ENCODE assay signal across 8 cellular contexts in genomic region chr10:102450124-102450373, GRCh38. TPM values are rescaled to one million over a fixed set of nuclear protein-coding genes. Genes with fewer than 3 reads are reported as not detected.
DNase-seq lines count a peak whose midpoint lies in the region; ATAC-seq and TF ChIP-seq lines count a peak whose summit lies in the region.

No MANE protein-coding gene starts in this region.

- H4K20me1 ChIP-seq in Loucy (ENCODE audit: insufficient read depth, low read length, poor library complexity, severe bottlenecking) (peaks cover 12% of the 10 kb centered on the region), osteoblast (ENCODE audit: insufficient read depth, low read length) (no peaks in the 10 kb centered on the region)

- in situ Hi-C loops in G401 (cut with HindIII; ENCODE audit: low sequenced_read_pairs), result no loop called here

- H3K4me1 Mint-ChIP-seq in effector memory CD8-positive, alpha-beta T cell (ENCODE audit: low read depth in 2 of 2), result peaks cover 20 to 27% of the 10 kb centered on the region in 2 donors

- H2AFZ ChIP-seq in Loucy (ENCODE audit: low read length) (peak overlapping the region; percentile 82), osteoblast (ENCODE audit: low read length) (peak overlapping the region; percentile 95)

- H3K36me3 Mint-ChIP-seq in effector memory CD8-positive, alpha-beta T cell (ENCODE audit: insufficient read depth), result peaks cover 18% of the 10 kb centered on the region

- H3K9me3 Mint-ChIP-seq in effector memory CD8-positive, alpha-beta T cell, result no peaks in the 10 kb centered on the region

- no peak for ATAC-seq in effector memory CD8-positive, alpha-beta T cell (replicated peaks)

- peak overlapping the region; percentile 92 to 95 for H3K4me3 Mint-ChIP-seq in effector memory CD8-positive, alpha-beta T cell

- H3K4me1 ChIP-seq in Loucy (ENCODE audit: insufficient read depth, low read length, poor library complexity, severe bottlenecking), result peaks cover 24% of the 10 kb centered on the region
- peaks cover 25% of the 10 kb centered on the region for H3K4me1 ChIP-seq in osteoblast (ENCODE audit: insufficient read depth, low read length)

- H3K27me3 ChIP-seq in Loucy (ENCODE audit: insufficient read depth, low read length, poor library complexity, severe bottlenecking), result no peaks in the 10 kb centered on the region
- no peaks in the 10 kb centered on the region for H3K27me3 ChIP-seq in osteoblast (ENCODE audit: insufficient read depth, low read length)

- H3K9me3 ChIP-seq in Loucy (ENCODE audit: insufficient read depth, low read depth, low read length) (no peaks in the 10 kb centered on the region), osteoblast (ENCODE audit: low read depth, low read length) (no peaks in the 10 kb centered on the region)

- peak overlapping the region; percentile 98 for H3K9ac ChIP-seq in Loucy (ENCODE audit: low read depth, low read length, poor library complexity, severe bottlenecking)

- no peaks in the 10 kb centered on the region for H3K9me2 ChIP-seq in Loucy (replicated peaks; ENCODE audit: low read depth, low read length)

- no peak for DNase-seq in effector memory CD8-positive, alpha-beta T cell
- DNase-seq in osteoblast (ENCODE audit: insufficient read length, low spot score, missing footprints) (no peak), G401 (ENCODE audit: low spot score) (no peak), NCI-H510A (lab: John Stamatoyannopoulos, UW) (no peak), NCI-H524 (lab: John Stamatoyannopoulos, UW) (no peak)
- no peak for DNase-seq in stimulated activated CD4-positive, alpha-beta T cell treated with anti-CD3 and anti-CD28 coated beads, Interleukin-2, amount 100 ng/mL, for 48 hours

- no peaks in the 10 kb centered on the region for H3K27me3 Mint-ChIP-seq in effector memory CD8-positive, alpha-beta T cell

- TF ChIP-seq CTCF in GM12875 (IDR thresholded peaks at IDR 0.05; ENCODE audit: borderline replicate concordance, insufficient read depth, low read depth, low read length) (no peak), Loucy (conservative IDR thresholded peaks at IDR 0.05; ENCODE audit: low read length) (no peak), osteoblast (IDR thresholded peaks at IDR 0.05; ENCODE audit: extremely low read depth, low read depth, low read length) (no peak)

- H3K27ac Mint-ChIP-seq in effector memory CD8-positive, alpha-beta T cell, result peak overlapping the region; percentile 81 to 95

- no peaks in the 10 kb centered on the region; the same call in 1 of the 2 replicates for H3K36me3 ChIP-seq in Loucy (ENCODE audit: insufficient read depth, low read length)
- no peaks in the 10 kb centered on the region for H3K36me3 ChIP-seq in osteoblast (ENCODE audit: insufficient read depth, low read length)

- H3K4me3 ChIP-seq in GM12875 (ENCODE audit: low read depth, low read length) (peak overlapping the region; percentile 77), Loucy (ENCODE audit: low read length, poor library complexity, severe bottlenecking) (peak overlapping the region; percentile 89), osteoblast (ENCODE audit: insufficient read depth, low read length) (peak overlapping the region; percentile 86)

- H3K4me2 ChIP-seq in Loucy (ENCODE audit: low read depth, low read length, poor library complexity, severe bottlenecking) (peak overlapping the region; percentile 78), osteoblast (ENCODE audit: insufficient read depth, low read length) (peak overlapping the region; percentile 95)

- H3F3A ChIP-seq in Loucy (ENCODE audit: low read depth), result no peaks in the 10 kb centered on the region

- no peak overlapping the region for H3K27ac ChIP-seq in osteoblast (ENCODE audit: low read depth, low read length)

- H3K79me2 ChIP-seq in Loucy (ENCODE audit: insufficient read depth, low read length) (peaks cover 32% of the 10 kb centered on the region), osteoblast (ENCODE audit: insufficient read depth, low read length) (no peaks in the 10 kb centered on the region)

RNA-seq across cellular contexts. Expression of gene C10orf95, which starts 1.3 kb away (rescaled TPM):
- total RNA-seq in osteoblast, result not detected in 2 replicates
- 1.8 TPM in 1 of 2 replicates, not detected in the other for total RNA-seq in G401 (2014; rRNA removed; shearing (Covaris generic))

RNA-seq across cellular contexts. Expression of gene CUEDC2, which starts 17.7 kb away (rescaled TPM):
- 46.7 and 46.9 TPM in 2 replicates for total RNA-seq in osteoblast
- 133 and 209 TPM in 2 replicates for total RNA-seq in G401 (2014; rRNA removed; shearing (Covaris generic))

RNA-seq across cellular contexts. Expression of gene FBXL15, which starts 29.4 kb away (rescaled TPM):
- 5.9 and 9.4 TPM in 2 replicates for total RNA-seq in osteoblast
- 29.9 and 32.1 TPM in 2 replicates for total RNA-seq in G401 (2014; rRNA removed; shearing (Covaris generic))

RNA-seq across cellular contexts. Expression of gene PSD, which starts 31.5 kb away (rescaled TPM):
- total RNA-seq in osteoblast, result 0.29 and 0.72 TPM in 2 replicates
- total RNA-seq in G401 (2014; rRNA removed; shearing (Covaris generic)), result 3.1 and 7.9 TPM in 2 replicates

RNA-seq across cellular contexts. Expression of gene ACTR1A, which starts 52.5 kb away (rescaled TPM):
- total RNA-seq in osteoblast, result 105 and 106 TPM in 2 replicates
- 116 and 185 TPM in 2 replicates for total RNA-seq in G401 (2014; rRNA removed; shearing (Covaris generic))
